In genomic region chrX:7139202-7140081, GRCh38 we compare ENCODE assay signal across 14 cellular contexts. TPM values are rescaled to one million over a fixed set of nuclear protein-coding genes. Genes with fewer than 3 reads are reported as not detected.
DNase-seq lines count a peak whose midpoint lies in the region; ATAC-seq and TF ChIP-seq lines count a peak whose summit lies in the region.
"Had no signal": no experiment of that assay in that cellular context is flagged by ENCODE, and none has a peak within 500 bp of the region (broad histone marks: within the 10 kb centered on the region; RNA-seq: fewer than 3 reads in every experiment).

No MANE protein-coding gene starts in this region.

- DNase-seq in heart left ventricle = no peak
- DNase-seq in cardiac septum (ENCODE audit: low spot score) = no peak
- peak; percentile 24 for DNase-seq in amniotic epithelial cell (ENCODE audit: low read depth)
- DNase-seq in fibroblast of villous mesenchyme (ENCODE audit: low read depth) = peak; percentile 54
- no peak for DNase-seq in suprapubic skin (ENCODE audit: low spot score in 2 of 2)
- DNase-seq in DMS53 treated with DMSO at 0.1 percent for 48 hours (lab: John Stamatoyannopoulos, UW; ENCODE audit: unreplicated experiment) = no peak
- DNase-seq: ACHN; activated gamma-delta T cell treated with Interleukin-2 at 50 U/mL for 16 hours; left lung; nephron progenitor cell; stimulated activated naive CD8-positive, alpha-beta T cell treated with anti-CD3 and anti-CD28 coated beads, Interleukin-15, amount 100 ng/mL, for 72 hours had no signal

- H3K4me3 ChIP-seq in heart left ventricle = no peak overlapping the region
- H3K4me3 ChIP-seq in fibroblast of villous mesenchyme (ENCODE audit: low read depth, low read length) = no peak overlapping the region
- no peak overlapping the region for H3K4me3 ChIP-seq in suprapubic skin
- H3K4me3 ChIP-seq: left lung, smooth muscle cell had no signal

- peak in 3 of 4 donors; percentile 48 to 78 (median 63) for ATAC-seq in heart left ventricle
- ATAC-seq in HG03354 (IDR thresholded peaks at IDR 0.05; ENCODE audit: poor library complexity, severe bottlenecking, unreplicated experiment) = no peak
- no peak for ATAC-seq in HG02852 (IDR thresholded peaks at IDR 0.05; ENCODE audit: unreplicated experiment)
- ATAC-seq: left lung; stimulated activated naive CD8-positive, alpha-beta T cell treated with anti-CD3 and anti-CD28 coated beads, Interleukin-15, amount 100 ng/mL, for 72 hours had no signal

- TF ChIP-seq CTCF in heart left ventricle (IDR thresholded peaks at IDR 0.05) (no peak), fibroblast of villous mesenchyme (IDR thresholded peaks at IDR 0.05; ENCODE audit: insufficient read depth, low read depth, low read length) (no peak), suprapubic skin (IDR thresholded peaks at IDR 0.05) (no peak)

- H3K36me3 ChIP-seq in heart left ventricle (peaks cover 0 to 5% (median 0%) of the 10 kb centered on the region in 9 donors), suprapubic skin (no peaks in the 10 kb centered on the region)
- H3K36me3 ChIP-seq: left lung had no signal

- no peak overlapping the region for H3K27ac ChIP-seq in heart left ventricle
- H3K27ac ChIP-seq in suprapubic skin = no peak overlapping the region
- H3K27ac ChIP-seq: left lung had no signal

- TF ChIP-seq POLR2A in heart left ventricle (IDR thresholded peaks at IDR 0.05) = no peak
- no peak for TF ChIP-seq POLR2A in suprapubic skin (IDR thresholded peaks at IDR 0.05)

- no peak for TF ChIP-seq EP300 in suprapubic skin (IDR thresholded peaks at IDR 0.05)

- 53 to 73% (median 68%) methylated on average over 9 of the region's 9 CpGs for WGBS in heart left ventricle, 4 donors
- WGBS in suprapubic skin = 83% methylated on average over 9 of the region's 9 CpGs

- H3K27me3 ChIP-seq in heart left ventricle (no peaks in the 10 kb centered on the region), suprapubic skin (no peaks in the 10 kb centered on the region)
- H3K27me3 ChIP-seq: left lung had no signal

- intact Hi-C loops in heart left ventricle (cut with DNase I) = loop anchor here in 1 of 10 donors (10.0 kb wide), 2 partner anchors 445 to 785 kb away; partner anchors contain the start of gene PNPLA4
- intact Hi-C loops in cardiac septum (cut with DNase I) = no loop called here

- peaks cover 0 to 3% (median 0%) of the 10 kb centered on the region in 12 donors for H3K9me3 ChIP-seq in heart left ventricle
- no peaks in the 10 kb centered on the region for H3K9me3 ChIP-seq in suprapubic skin
- H3K9me3 ChIP-seq: left lung had no signal

- H3K4me1 ChIP-seq in heart left ventricle = peaks cover 0 to 5% (median 0%) of the 10 kb centered on the region in 12 donors
- H3K4me1 ChIP-seq in suprapubic skin = no peaks in the 10 kb centered on the region
- H3K4me1 ChIP-seq: left lung had no signal

RNA-seq across cellular contexts. Expression of gene STS, which starts 8.1 kb away (rescaled TPM):
- total RNA-seq in heart left ventricle (1 to 10 TPM; 4.9 to 8.6 (median 6.4) TPM), cardiac septum (8.2 TPM), fibroblast of villous mesenchyme (4.5 and 6.9 TPM in 2 replicates), suprapubic skin (1 to 10 TPM; 5.0 to 7.9 (median 5.6) TPM)
- 1 to 10 TPM; 1.2 to 4.2 TPM for polyA plus RNA-seq in heart left ventricle

RNA-seq across cellular contexts. Expression of gene PUDP, which starts 8.5 kb away (rescaled TPM):
- total RNA-seq in heart left ventricle (10 to 100 TPM; 17.4 to 36.4 (median 26.3) TPM), cardiac septum (33.2 TPM), fibroblast of villous mesenchyme (11.0 and 15.1 TPM in 2 replicates), suprapubic skin (10 to 100 TPM in 1 of 4 donors, 1 to 10 TPM in 3; 5.3 to 16.1 (median 5.6) TPM)
- polyA plus RNA-seq in heart left ventricle = 10 to 100 TPM; 11.2 to 22.8 TPM

Comparison
In these comparisons a context has a peak if more than half of its experiments do, and no peak if none do; other contexts are left out.
1. ATAC-seq: peak in heart left ventricle (3 of 4); none in HG03354 (single experiment) and HG02852 (single experiment).
2. DNase-seq: peak in amniotic epithelial cell (single experiment) and fibroblast of villous mesenchyme (single experiment); none in heart left ventricle (0 of 5), cardiac septum (single experiment), suprapubic skin (0 of 2) and DMS53 treated with DMSO at 0.1 percent for 48 hours (single experiment).